8 cellular contexts compared by ENCODE assay signal in the genomic region with DNA sequence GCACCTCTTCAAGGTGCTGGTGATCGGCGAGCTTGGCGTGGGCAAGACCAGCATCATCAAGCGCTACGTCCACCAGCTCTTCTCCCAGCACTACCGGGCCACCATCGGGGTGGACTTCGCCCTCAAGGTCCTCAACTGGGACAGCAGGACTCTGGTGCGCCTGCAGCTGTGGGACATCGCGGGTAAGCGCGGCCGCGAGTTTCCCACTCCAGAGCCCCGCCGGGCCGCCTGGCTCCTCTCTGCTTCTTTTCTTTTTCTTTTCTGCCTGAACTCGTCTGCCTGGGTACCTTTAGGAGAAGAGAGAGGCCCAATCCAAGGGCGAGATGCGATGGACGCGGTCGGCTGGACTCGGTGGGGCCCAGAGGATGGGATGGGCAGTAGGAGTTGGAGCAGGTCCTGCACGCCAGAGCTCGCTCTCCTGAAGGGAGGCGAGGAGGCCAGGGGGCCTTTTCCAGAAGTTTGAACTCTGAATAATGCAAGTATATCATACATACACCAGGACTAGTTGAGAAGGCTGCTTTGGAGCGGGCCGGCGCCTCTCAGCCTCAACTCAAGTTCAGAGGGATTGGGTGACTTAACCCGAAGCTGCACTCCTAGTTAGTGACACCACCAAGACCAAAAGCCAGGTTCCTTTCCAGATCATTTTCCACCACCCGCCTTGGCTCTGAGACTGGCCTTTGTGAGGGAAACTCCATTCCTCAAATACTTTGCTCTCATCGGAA. TPM values are rescaled to one million over a fixed set of nuclear protein-coding genes. Genes with fewer than 3 reads are reported as not detected.
A peak's percentile ranks its signal among the peaks of the same experiment; 100 is the strongest.
DNase-seq lines count a peak whose midpoint lies in the region; ATAC-seq and TF ChIP-seq lines count a peak whose summit lies in the region.

No MANE protein-coding gene starts in this region.

- DNase-seq in G401 (ENCODE audit: low spot score) (peak; percentile 33), SK-N-SH (no peak), dorsolateral prefrontal cortex (peak in 9 of 10 donors; percentile 11 to 55 (median 30)), stomach (peak; percentile 49), Karpas-422 (no peak)

- no peak for TF ChIP-seq POLR2A in stomach (IDR thresholded peaks at IDR 0.05)

- ATAC-seq in HG02852 (IDR thresholded peaks at IDR 0.05; ENCODE audit: unreplicated experiment) (peak; percentile 26), GM18858 (IDR thresholded peaks at IDR 0.05; ENCODE audit: unreplicated experiment) (no peak)

- in situ Hi-C loops in G401 (cut with HindIII; ENCODE audit: low sequenced_read_pairs), result no loop called here

- POLR2A ChIA-PET in SK-N-SH (lab: Yijun Ruan, JAX), result no interaction called here

- CTCF ChIA-PET in SK-N-SH (lab: Yijun Ruan, JAX), result interaction anchor here (0.6 to 2.6 kb wide), 11 partner anchors 8 to 156 kb away, joined by 3 to 13 read pairs (median 3); no protein-coding TSS in a partner anchor

- H3K4me2 ChIP-seq in SK-N-SH (peak overlapping the region; percentile 91), Karpas-422 (ENCODE audit: low read depth, low read length, poor library complexity, severe bottlenecking) (no peak overlapping the region)

- peak overlapping the region; percentile 95 for H3K9ac ChIP-seq in SK-N-SH
- peak overlapping the region; percentile 79 to 99 for H3K9ac ChIP-seq in liver (ENCODE audit: low read depth in 1 of 2, low read length in 2 of 2)
- no peak overlapping the region for H3K9ac ChIP-seq in Karpas-422 (ENCODE audit: low read length)

- H2AFZ ChIP-seq in SK-N-SH (ENCODE audit: low read depth) (peak overlapping the region; percentile 84; the same call in 1 of the 2 replicates), Karpas-422 (ENCODE audit: low read length) (no peak overlapping the region)

- WGBS in SK-N-SH (ENCODE audit: low lambda C conversion rate), result 10% methylated on average over 28 of the region's 34 CpGs
- 3% methylated on average over 34 of the region's 34 CpGs for WGBS in liver
- WGBS in stomach, 5 donors, result 6 to 9% (median 7%) methylated on average over 29 to 34 of the region's 34 CpGs

- H3K27ac ChIP-seq in SK-N-SH (ENCODE audit: low read depth in 2 of 2, low read length in 1 of 2), result peak overlapping the region; percentile 79 to 89
- H3K27ac ChIP-seq in dorsolateral prefrontal cortex, result peak overlapping the region in 58 of 59 donors; percentile 34 to 95 (median 87)
- H3K27ac ChIP-seq in liver (ENCODE audit: low read depth in 1 of 2, low read length in 2 of 2), result peak overlapping the region; percentile 96
- peak overlapping the region; percentile 95 to 99 (median 97) for H3K27ac ChIP-seq in stomach
- no peak overlapping the region for H3K27ac ChIP-seq in Karpas-422 (ENCODE audit: low read length)

- no peaks in the 10 kb centered on the region for H3K27me3 ChIP-seq in SK-N-SH (ENCODE audit: insufficient read depth)
- no peaks in the 10 kb centered on the region for H3K27me3 ChIP-seq in dorsolateral prefrontal cortex
- no peaks in the 10 kb centered on the region for H3K27me3 ChIP-seq in liver (ENCODE audit: control insufficient read depth in 4 of 4, insufficient read depth in 4 of 4, low read length in 3 of 4)
- H3K27me3 ChIP-seq in stomach, result no peaks in the 10 kb centered on the region
- no peaks in the 10 kb centered on the region for H3K27me3 ChIP-seq in Karpas-422 (ENCODE audit: low read length)

- no peak for TF ChIP-seq CTCF in SK-N-SH (IDR thresholded peaks at IDR 0.05)
- TF ChIP-seq CTCF in dorsolateral prefrontal cortex (IDR thresholded peaks at IDR 0.05 in 54 of 56, conservative IDR thresholded peaks at IDR 0.05 in 2 of 56; ENCODE audit: low read depth in 1 of 56, partially characterized antibody in 56 of 56), result no peak
- no peak for TF ChIP-seq CTCF in liver (IDR thresholded peaks at IDR 0.05; ENCODE audit: low read depth, low read length, missing input control)
- no peak for TF ChIP-seq CTCF in stomach (IDR thresholded peaks at IDR 0.05)

- H3K79me2 ChIP-seq in SK-N-SH (ENCODE audit: insufficient read depth) (peaks cover 49% of the 10 kb centered on the region), Karpas-422 (ENCODE audit: low read length) (no peaks in the 10 kb centered on the region)

- H3K36me3 ChIP-seq in SK-N-SH (replicated peaks in 1 of 2; ENCODE audit: control insufficient read depth in 1 of 2, insufficient read depth in 2 of 2, low read length in 1 of 2) (no peaks in the 10 kb centered on the region), liver (ENCODE audit: control insufficient read depth in 4 of 4, insufficient read depth in 3 of 4, low read depth in 1 of 4, low read length in 3 of 4) (no peaks in the 10 kb centered on the region), stomach (no peaks in the 10 kb centered on the region), Karpas-422 (ENCODE audit: insufficient read depth, low read length) (no peaks in the 10 kb centered on the region)

- intact Hi-C loops in dorsolateral prefrontal cortex (cut with DNase I) (loop anchor here in 1 of 2 donors (10.0 kb wide), 1 partner anchor 579 kb away; a partner anchor contains a TSS), stomach (cut with DNase I; ENCODE audit: low total_unique reads) (loop anchor here (10.0 kb wide), 1 partner anchor 579 kb away; a partner anchor contains a TSS)

- H3F3A ChIP-seq in SK-N-SH (replicated peaks; ENCODE audit: insufficient read depth), result peaks cover 14% of the 10 kb centered on the region

- H3K9me2 ChIP-seq in SK-N-SH, result no peaks in the 10 kb centered on the region
- no peaks in the 10 kb centered on the region for H3K9me2 ChIP-seq in Karpas-422 (replicated peaks; ENCODE audit: insufficient read depth, low read length)

- H4K20me1 ChIP-seq in SK-N-SH (ENCODE audit: insufficient read depth) (no peaks in the 10 kb centered on the region), Karpas-422 (ENCODE audit: insufficient read depth, low read depth, low read length) (no peaks in the 10 kb centered on the region)

- TF ChIP-seq EP300 in SK-N-SH (IDR thresholded peaks at IDR 0.05; ENCODE audit: borderline replicate concordance in 1 of 2, low read depth in 1 of 2, low read length in 1 of 2) (no peak), stomach (IDR thresholded peaks at IDR 0.05) (no peak)

- H3K9me3 ChIP-seq in SK-N-SH, result no peaks in the 10 kb centered on the region
- no peaks in the 10 kb centered on the region for H3K9me3 ChIP-seq in liver (ENCODE audit: control insufficient read depth in 4 of 4, low read length in 3 of 4)
- H3K9me3 ChIP-seq in stomach, result no peaks in the 10 kb centered on the region
- no peaks in the 10 kb centered on the region for H3K9me3 ChIP-seq in Karpas-422 (ENCODE audit: low read length)

- peak overlapping the region; percentile 81 to 88 for H3K4me3 ChIP-seq in SK-N-SH (ENCODE audit: low read depth in 2 of 2, low read length in 1 of 2)
- peak overlapping the region; percentile 48 to 89 (median 77) for H3K4me3 ChIP-seq in dorsolateral prefrontal cortex
- H3K4me3 ChIP-seq in liver (ENCODE audit: low read depth in 1 of 3, low read length in 3 of 3), result peak overlapping the region; percentile 90 to 99 (median 96)
- peak overlapping the region; percentile 57 to 82 (median 66) for H3K4me3 ChIP-seq in stomach
- no peak overlapping the region for H3K4me3 ChIP-seq in Karpas-422 (ENCODE audit: low read length)

- H3K4me1 ChIP-seq in SK-N-SH (ENCODE audit: control insufficient read depth in 1 of 2, insufficient read depth in 2 of 2, low read depth in 1 of 2, low read length in 1 of 2) (peaks cover 5 to 16% of the 10 kb centered on the region in 2 experiments; a peak in 3 of 4 replicates), liver (ENCODE audit: control insufficient read depth in 4 of 4, insufficient read depth in 4 of 4, low read length in 3 of 4) (peaks cover 10 to 32% (median 15%) of the 10 kb centered on the region in 4 donors), stomach (peaks cover 12 to 48% (median 24%) of the 10 kb centered on the region in 4 donors), Karpas-422 (ENCODE audit: low read length) (no peaks in the 10 kb centered on the region)

- TF ChIP-seq RAD21 in SK-N-SH (IDR thresholded peaks at IDR 0.05; ENCODE audit: low read length) (no peak), liver (IDR thresholded peaks at IDR 0.05) (no peak)

TF ChIP-seq in SK-N-SH, 30 proteins besides CTCF, POLR2A, EP300 and RAD21:
- TF ChIP-seq EZH2phosphoT487 (IDR thresholded peaks at IDR 0.05; ENCODE audit: borderline replicate concordance, low read depth) (no peak), YY1 (IDR thresholded peaks at IDR 0.05; ENCODE audit: low read depth) (no peak)
- TF ChIP-seq, protein P1, sequence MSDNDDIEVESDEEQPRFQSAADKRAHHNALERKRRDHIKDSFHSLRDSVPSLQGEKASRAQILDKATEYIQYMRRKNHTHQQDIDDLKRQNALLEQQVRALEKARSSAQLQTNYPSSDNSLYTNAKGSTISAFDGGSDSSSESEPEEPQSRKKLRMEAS (IDR thresholded peaks at IDR 0.05; ENCODE audit: low read depth), result 0 out of 2 replicates have a peak, but pooled peaks have one; percentile 17

TF ChIP-seq in liver, 16 proteins besides CTCF, POLR2A, EP300 and RAD21 (continues in another document):
- peak; percentile 85 to 89 for TF ChIP-seq HNF4A (conservative IDR thresholded peaks at IDR 0.05)
- TF ChIP-seq SP1 (IDR thresholded peaks at IDR 0.05), result peak; percentile 42
- peak; percentile 67 for TF ChIP-seq HNF4G (IDR thresholded peaks at IDR 0.05)
- TF ChIP-seq FOXA1 (IDR thresholded peaks at IDR 0.05), result no peak
- TF ChIP-seq FOXA2 (IDR thresholded peaks at IDR 0.05), result no peak
- TF ChIP-seq RXRA (IDR thresholded peaks at IDR 0.05), result no peak

RNA-seq across cellular contexts. Expression of a gene that starts 0.5 kb away (rescaled TPM):
- total RNA-seq in G401 (2014; rRNA removed; shearing (Covaris generic)), result 112 and 197 TPM in 2 replicates
- polyA plus RNA-seq in SK-N-SH (2012; rRNA removed) (36.9 and 39.6 TPM in 2 replicates), liver (10 to 100 TPM; 31.2 to 49.9 TPM), stomach (10 to 100 TPM in 2 of 3 donors, 1 to 10 TPM in 1; 9.4 to 46.6 (median 43.4) TPM)
- polyA plus RNA-seq in SK-N-SH (2012; cell fraction: cytosol; rRNA removed), result 50.3 and 55.7 TPM in 2 replicates
- 12.9 and 19.4 TPM in 2 replicates for polyA plus RNA-seq in SK-N-SH (2012; cell fraction: nucleus; rRNA removed)
- total RNA-seq in dorsolateral prefrontal cortex (1 to 10 TPM; 1.3 to 9.0 (median 3.7) TPM), liver (10 to 100 TPM; 13.6 to 31.0 TPM), stomach (10 to 100 TPM in 2 of 5 donors, 1 to 10 TPM in 3; 3.5 to 21.7 (median 4.6) TPM)
- not detected in 2 replicates for total RNA-seq in Karpas-422 (2014; rRNA removed; shearing (Covaris generic); ENCODE audit: low replicate concordance)

RNA-seq across cellular contexts. Expression of a gene that starts 54.7 kb away (rescaled TPM):
- not detected in 2 replicates for total RNA-seq in G401 (2014; rRNA removed; shearing (Covaris generic))
- polyA plus RNA-seq in SK-N-SH (2012; rRNA removed), result not detected in 2 replicates
- not detected in 2 replicates for polyA plus RNA-seq in SK-N-SH (2012; cell fraction: cytosol; rRNA removed)
- not detected in 2 replicates for polyA plus RNA-seq in SK-N-SH (2012; cell fraction: nucleus; rRNA removed)
- total RNA-seq in dorsolateral prefrontal cortex, result 1 to 10 TPM in 4 of 120 experiments, under 1 TPM in 9, not detected in 107; 0.16 to 2.1 (median 0.77) TPM
- under 1 TPM in 1 of 2 donors, not detected in 1; 0.23 TPM for total RNA-seq in liver
- polyA plus RNA-seq in liver, result not detected
- under 1 TPM in 1 of 5 donors, not detected in 4; 0.29 TPM for total RNA-seq in stomach
- not detected for polyA plus RNA-seq in stomach
- total RNA-seq in Karpas-422 (2014; rRNA removed; shearing (Covaris generic); ENCODE audit: low replicate concordance), result not detected in 2 replicates

Comparison
In these comparisons a context has a peak if more than half of its experiments do, and no peak if none do; other contexts are left out.
1. DNase-seq: peak in G401 (single experiment), dorsolateral prefrontal cortex (9 of 10) and stomach (single experiment); none in SK-N-SH (single experiment) and Karpas-422 (single experiment).